In genomic region chr5:175321927-175322532, GRCh38 we compare ENCODE assay signal across 10 cellular contexts.
A peak's percentile ranks its signal among the peaks of the same experiment; 100 is the strongest.
DNase-seq lines count a peak whose midpoint lies in the region; ATAC-seq lines count a peak whose summit lies in the region.
"Had no signal": no experiment of that assay in that cellular context is flagged by ENCODE, and none has a peak within 500 bp of the region (broad histone marks: within the 10 kb centered on the region; RNA-seq: fewer than 3 reads in every experiment).

No MANE protein-coding gene starts in this region.

- no peaks in the 10 kb centered on the region for H3K79me2 ChIP-seq in GM23248 (ENCODE audit: insufficient read depth)

- no peaks in the 10 kb centered on the region for H3K27me3 ChIP-seq in GM23248 (replicated peaks; ENCODE audit: insufficient read depth)

- H3K4me1 ChIP-seq in GM23248 (ENCODE audit: insufficient read depth), result no peaks in the 10 kb centered on the region

- peak; percentile 42 for DNase-seq in A172 (ENCODE audit: low spot score)
- peak; percentile 40 for DNase-seq in GM23248
- DNase-seq in SW480 (ENCODE audit: low spot score), result peak; percentile 44
- peak; percentile 3 for DNase-seq in foreskin melanocyte
- no peak for DNase-seq in kidney glomerular epithelial cell (lab: John Stamatoyannopoulos, UW)
- DNase-seq in middle frontal gyrus (ENCODE audit: extremely low spot score, low spot score), result no peak
- DNase-seq in DMS79 treated with DMSO at 0.1 percent for 48 hours (lab: John Stamatoyannopoulos, UW), result no peak
- DNase-seq: GOT3, NCI-H2029 treated with DMSO at 0.1 percent for 48 hours had no signal

- no peaks in the 10 kb centered on the region for H3K36me3 ChIP-seq in GM23248 (ENCODE audit: low read depth)

- H3K9me3 ChIP-seq in GM23248 (ENCODE audit: low read depth), result no peaks in the 10 kb centered on the region

- no peak for ATAC-seq in GM18870 (IDR thresholded peaks at IDR 0.05; ENCODE audit: unreplicated experiment)

- no peak overlapping the region for H3K27ac ChIP-seq in GM23248

- H3K9ac ChIP-seq in GM23248, result no peak overlapping the region

- no peaks in the 10 kb centered on the region for H4K20me1 ChIP-seq in GM23248 (ENCODE audit: insufficient read depth)

- no peak overlapping the region for H3K4me3 ChIP-seq in GM23248

- H2AFZ ChIP-seq in GM23248, result no peak overlapping the region

- 4% methylated on average over 3 of the region's 3 CpGs for whole genome bisulfite sequencing in GM23248 (ENCODE audit: low coverage in 1 of 2, low lambda C conversion rate in 2 of 2, missing lambda C conversion rate in 2 of 2), 2 experiments

- no peaks in the 10 kb centered on the region for H3F3A ChIP-seq in GM23248 (ENCODE audit: insufficient read depth)

- H3K9me2 ChIP-seq in GM23248 (ENCODE audit: insufficient read depth), result no peaks in the 10 kb centered on the region

- in situ Hi-C loops in GM23248 (cut with MboI), result no loop called here

- no peak overlapping the region for H3K4me2 ChIP-seq in GM23248 (ENCODE audit: unreplicated experiment)

Comparison
In these comparisons a context has a peak if more than half of its experiments do, and no peak if none do; other contexts are left out.
1. DNase-seq: peak in A172 (single experiment), GM23248 (single experiment), SW480 (single experiment) and foreskin melanocyte (single experiment); none in kidney glomerular epithelial cell (single experiment), middle frontal gyrus (single experiment) and DMS79 treated with DMSO at 0.1 percent for 48 hours (single experiment).